8 cellular contexts compared by ENCODE assay signal in the genomic region with DNA sequence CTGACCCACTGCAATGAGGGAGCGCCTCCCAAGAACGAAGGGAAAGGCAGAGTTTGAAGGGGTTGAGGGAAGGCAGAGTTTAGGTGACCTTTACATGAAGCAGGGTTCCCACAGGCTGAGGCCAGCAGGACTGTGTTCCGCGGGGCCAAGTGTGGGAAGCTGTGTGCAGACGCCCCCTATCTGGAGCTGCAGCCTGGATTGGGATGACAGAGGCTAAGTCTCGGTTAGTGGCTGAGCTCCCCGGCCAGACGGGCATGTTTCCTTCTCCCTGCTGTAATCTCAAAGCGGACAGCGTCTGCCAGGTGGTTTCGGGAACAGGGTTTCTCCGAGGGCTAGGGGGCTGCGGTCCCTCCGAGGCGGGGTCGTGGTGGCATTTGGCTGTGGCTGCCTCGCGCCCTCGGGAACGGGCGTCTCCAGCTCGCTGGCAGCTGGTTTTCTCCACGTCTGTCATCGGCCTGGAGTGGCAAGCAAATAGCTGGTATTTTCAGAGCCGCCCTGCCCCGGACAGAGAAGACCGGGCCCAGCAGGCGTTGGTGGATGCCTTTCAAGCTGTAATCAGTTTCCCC. TPM values are rescaled to one million over a fixed set of nuclear protein-coding genes. Genes with fewer than 3 reads are reported as not detected.
DNase-seq lines count a peak whose midpoint lies in the region; ATAC-seq and TF ChIP-seq lines count a peak whose summit lies in the region.

No MANE protein-coding gene starts in this region.

- ATAC-seq in GM18505 (IDR thresholded peaks at IDR 0.05; ENCODE audit: unreplicated experiment) (peak; percentile 20), HG03175 (IDR thresholded peaks at IDR 0.05; ENCODE audit: unreplicated experiment) (peak; percentile 19)

- 6% methylated on average over 28 of the region's 28 CpGs for WGBS in hepatocyte (ENCODE audit: low lambda C conversion rate, missing lambda C conversion rate)

- H3K9me3 ChIP-seq in OCI-LY7 (ENCODE audit: low read length) (peaks cover 9% of the 10 kb centered on the region; the same call in 1 of the 2 replicates), hepatocyte (ENCODE audit: low read depth) (no peaks in the 10 kb centered on the region)

- H3K4me1 ChIP-seq in OCI-LY7 (ENCODE audit: insufficient read depth, low read length, poor library complexity, severe bottlenecking) (peaks cover 38% of the 10 kb centered on the region), hepatocyte (ENCODE audit: insufficient read depth) (peaks cover 19% of the 10 kb centered on the region)

- H3K4me2 ChIP-seq in OCI-LY7 (ENCODE audit: low read length) (peak overlapping the region; percentile 87), hepatocyte (peak overlapping the region; percentile 99)

- TF ChIP-seq POLR2A in GM18505 (IDR thresholded peaks at IDR 0.05; ENCODE audit: borderline replicate concordance, extremely low read depth, insufficient read depth, insufficient read length): no peak

- H3K36me3 ChIP-seq in OCI-LY7 (ENCODE audit: insufficient read depth, low read length) (no peaks in the 10 kb centered on the region), hepatocyte (replicated peaks; ENCODE audit: insufficient read depth, low read depth) (no peaks in the 10 kb centered on the region)

- CTCF ChIA-PET in OCI-LY7 (lab: Charles Lee; ENCODE audit: unreplicated experiment): no interaction called here

- H4K20me1 ChIP-seq in OCI-LY7 (ENCODE audit: insufficient read depth, low read length) (peaks cover 12% of the 10 kb centered on the region; the same call in 1 of the 2 replicates), hepatocyte (ENCODE audit: insufficient read depth, poor library complexity, severe bottlenecking) (peaks cover 2% of the 10 kb centered on the region)

- no TSS peak for BruUV-seq in OCI-LY7 (replicated peaks; lab: Mats Ljungman, UMichigan)

- H3K9me2 ChIP-seq in OCI-LY7 (ENCODE audit: insufficient read depth, low read length) (no peaks in the 10 kb centered on the region), hepatocyte (replicated peaks; ENCODE audit: insufficient read depth) (no peaks in the 10 kb centered on the region)

- no peaks in the 10 kb centered on the region for H3K79me2 ChIP-seq in OCI-LY7 (ENCODE audit: insufficient read depth, low read depth, low read length)
- peaks cover 35% of the 10 kb centered on the region for H3K79me2 ChIP-seq in hepatocyte

- DNase-seq in Ammon's horn (ENCODE audit: low spot score): peak; percentile 80
- DNase-seq in OCI-LY7 (ENCODE audit: low spot score): peak; percentile 6
- DNase-seq in astrocyte of the hippocampus (ENCODE audit: low read depth, low spot score): peak; percentile 76
- peak; percentile 73 for DNase-seq in hepatocyte (ENCODE audit: low spot score)
- DNase-seq in posterior cingulate gyrus: peak in 9 of 10 donors; percentile 53 to 95 (median 67)
- no peak for DNase-seq in activated CD8-positive, alpha-beta memory T cell treated with anti-CD3 and anti-CD28 coated beads, Interleukin-2, amount 50 U/mL, for 48 hours

- POLR2A ChIA-PET in OCI-LY7 (lab: Charles Lee): interaction anchor here (0.5 to 1.6 kb wide), 4 partner anchors 17 to 160 kb away, joined by 3 to 4 read pairs (median 4); a partner anchor contains a TSS

- TF ChIP-seq CTCF in OCI-LY7 (conservative IDR thresholded peaks at IDR 0.05; ENCODE audit: low read length) (peak; percentile 54), hepatocyte (IDR thresholded peaks at IDR 0.05; ENCODE audit: poor library complexity) (peak; percentile 53)

- no peak overlapping the region for H3K27ac ChIP-seq in OCI-LY7 (ENCODE audit: low read depth, low read length, poor library complexity, severe bottlenecking)
- H3K27ac ChIP-seq in hepatocyte: peak overlapping the region; percentile 95

- intact Hi-C loops in OCI-LY7 (cut with micrococcal nuclease; ENCODE audit: unreplicated experiment) (loop anchor here (5.0 kb wide), 3 partner anchors 145 to 255 kb away; a partner anchor contains a TSS), posterior cingulate gyrus (cut with DNase I) (loop anchor here (5.0 kb wide), 1 partner anchor 150 kb away; no protein-coding TSS in a partner anchor)

- H3K4me3 ChIP-seq in OCI-LY7 (ENCODE audit: low read depth, low read length, poor library complexity, severe bottlenecking) (peak overlapping the region; percentile 80), hepatocyte (peak overlapping the region; percentile 91)

- peak overlapping the region; percentile 30; the same call in 1 of the 2 replicates for H2AFZ ChIP-seq in OCI-LY7 (ENCODE audit: low read length)
- peak overlapping the region; percentile 93 for H2AFZ ChIP-seq in hepatocyte

- no peaks in the 10 kb centered on the region for H3K27me3 ChIP-seq in hepatocyte

RNA-seq across cellular contexts. Expression of a gene that starts 0.7 kb away (rescaled TPM):
- 4.5 and 4.9 TPM in 2 replicates for total RNA-seq in OCI-LY7 (2014; rRNA removed; shearing (Covaris generic))
- total RNA-seq in OCI-LY7 (2022) (6.4 and 7.0 TPM in 2 replicates), hepatocyte (52.0 and 61.1 TPM in 2 replicates)
- 35.0 and 45.3 TPM in 2 replicates for polyA plus RNA-seq in hepatocyte

RNA-seq across cellular contexts. Expression of a gene that starts 51.7 kb away (rescaled TPM):
- total RNA-seq in OCI-LY7 (2014; rRNA removed; shearing (Covaris generic)): not detected in 2 replicates
- total RNA-seq in OCI-LY7 (2022) (2.3 and 4.2 TPM in 2 replicates), hepatocyte (58.1 and 80.4 TPM in 2 replicates)
- 87.1 and 92.0 TPM in 2 replicates for polyA plus RNA-seq in hepatocyte

Comparison
In these comparisons a context has a peak if more than half of its experiments do, and no peak if none do; other contexts are left out.
1. RNA of a gene that starts 51.7 kb away (total RNA-seq): 58.1 to 80.4 TPM in hepatocyte; 2.3 to 4.2 TPM in OCI-LY7; every median in the first group is over 10 times any median in the second.